Comparison of ENCODE assay signal across 25 cellular contexts in the genomic region with DNA sequence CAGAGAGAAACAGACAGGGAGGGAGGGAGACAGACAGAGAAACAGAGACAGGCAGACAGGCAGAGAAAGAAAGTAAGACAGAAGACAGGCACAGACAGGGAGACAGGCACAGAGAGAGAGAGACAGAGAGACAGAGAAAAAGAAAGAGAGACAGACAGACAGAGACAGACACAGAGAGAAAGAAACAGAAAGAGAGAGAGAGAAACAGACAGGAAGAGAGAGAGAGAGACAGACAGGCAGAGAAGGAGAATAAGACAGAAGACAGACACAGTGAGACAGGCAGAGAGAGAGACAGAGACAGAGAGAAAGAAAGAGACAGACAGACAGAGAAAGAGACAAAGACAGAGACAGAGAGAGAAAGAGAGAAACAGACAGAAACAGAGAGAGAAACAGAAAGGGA.
DNase-seq lines count a peak whose midpoint lies in the region; ATAC-seq and TF ChIP-seq lines count a peak whose summit lies in the region.
"Had no signal": no experiment of that assay in that cellular context is flagged by ENCODE, and none has a peak within 500 bp of the region (broad histone marks: within the 10 kb centered on the region; RNA-seq: fewer than 3 reads in every experiment).

No MANE protein-coding gene starts in this region.

- peak overlapping the region; percentile 57 for H3K4me2 ChIP-seq in DND-41 (ENCODE audit: insufficient read depth, low read length)
- no peak overlapping the region for H3K4me2 ChIP-seq in Karpas-422 (ENCODE audit: low read depth, low read length, poor library complexity, severe bottlenecking)
- H3K4me2 ChIP-seq: BLaER1 treated with 17β-estradiol and CSF1 and Interleukin-3, amounts not matched to agents 10 nM and 100 nM; GM23338 had no signal

- peaks cover 26% of the 10 kb centered on the region for H3K4me1 ChIP-seq in DND-41 (ENCODE audit: insufficient read depth, low read length)
- peaks cover 4% of the 10 kb centered on the region for H3K4me1 ChIP-seq in Karpas-422 (ENCODE audit: low read length)
- H3K4me1 ChIP-seq in foreskin keratinocyte: no peaks in the 10 kb centered on the region
- H3K4me1 ChIP-seq in prostate gland (replicated peaks): no peaks in the 10 kb centered on the region
- H3K4me1 ChIP-seq: BLaER1 treated with 17β-estradiol and CSF1 and Interleukin-3, amounts not matched to agents 10 nM and 100 nM had no signal

- no peak for TF ChIP-seq POLR2A in prostate gland (IDR thresholded peaks at IDR 0.05)

- no peaks in the 10 kb centered on the region for H3K9me2 ChIP-seq in Karpas-422 (replicated peaks; ENCODE audit: insufficient read depth, low read length)

- intact Hi-C loops in prostate gland (cut with DNase I): no loop called here

- peak; percentile 66 for ATAC-seq in DND-41 (ENCODE audit: insufficient read depth, low read depth)
- ATAC-seq in foreskin keratinocyte: peak; percentile 14
- ATAC-seq in HG03196 (IDR thresholded peaks at IDR 0.05; ENCODE audit: unreplicated experiment): no peak
- ATAC-seq in HG03378 (IDR thresholded peaks at IDR 0.05; ENCODE audit: unreplicated experiment): no peak
- ATAC-seq in GM21381 (IDR thresholded peaks at IDR 0.05; ENCODE audit: unreplicated experiment): no peak
- ATAC-seq: GM23338 had no signal

- no peaks in the 10 kb centered on the region for H3K9me3 ChIP-seq in DND-41 (ENCODE audit: insufficient read depth, low read length, severe bottlenecking)
- H3K9me3 ChIP-seq in Karpas-422 (ENCODE audit: low read length): peaks cover 10% of the 10 kb centered on the region
- no peaks in the 10 kb centered on the region for H3K9me3 ChIP-seq in SK-N-MC (ENCODE audit: low read depth, low read length)
- no peaks in the 10 kb centered on the region for H3K9me3 ChIP-seq in prostate gland
- H3K9me3 ChIP-seq: MG63 had no signal

- H3K79me2 ChIP-seq in DND-41 (ENCODE audit: insufficient read depth, low read length): no peaks in the 10 kb centered on the region
- no peaks in the 10 kb centered on the region for H3K79me2 ChIP-seq in Karpas-422 (ENCODE audit: low read length)

- H2AFZ ChIP-seq in DND-41 (ENCODE audit: low read depth, low read length) (peak overlapping the region; percentile 67), Karpas-422 (ENCODE audit: low read length) (no peak overlapping the region)
- H2AFZ ChIP-seq: GM23338 had no signal

- H3K9ac ChIP-seq in DND-41 (ENCODE audit: low read depth, low read length) (peak overlapping the region; percentile 4; the same call in 1 of the 2 replicates), Karpas-422 (ENCODE audit: low read length) (no peak overlapping the region), SK-N-MC (ENCODE audit: insufficient read length) (peak overlapping the region; percentile 42)
- H3K9ac ChIP-seq: BLaER1 treated with 17β-estradiol and CSF1 and Interleukin-3, amounts not matched to agents 10 nM and 100 nM had no signal

- H4K20me1 ChIP-seq in DND-41 (ENCODE audit: insufficient read depth, low read length) (no peaks in the 10 kb centered on the region), Karpas-422 (ENCODE audit: insufficient read depth, low read depth, low read length) (no peaks in the 10 kb centered on the region)
- H4K20me1 ChIP-seq: BLaER1 treated with 17β-estradiol and CSF1 and Interleukin-3, amounts not matched to agents 10 nM and 100 nM had no signal

- DNase-seq in DND-41 (no peak), Karpas-422 (no peak), SK-N-MC (ENCODE audit: low read depth, low spot score) (no peak), foreskin keratinocyte (no peak), prostate gland (ENCODE audit: low spot score) (no peak)
- DNase-seq: AML-193; CD4-positive, alpha-beta T cell; H9; HFFc6; MG63; NCI-H1048; NCI-H1417; NCI-H1694; NCI-H2029 treated with DMSO at 0.1 percent for 48 hours; NCI-H446 treated with DMSO at 0.1 percent for 48 hours; NCI-H526; NCI-H82; SHP77 had no signal

- no peak for TF ChIP-seq CTCF in DND-41 (IDR thresholded peaks at IDR 0.05; ENCODE audit: borderline replicate concordance, extremely low read depth, low read length, poor library complexity, severe bottlenecking)
- TF ChIP-seq CTCF in foreskin keratinocyte (conservative IDR thresholded peaks at IDR 0.05): no peak
- no peak for TF ChIP-seq CTCF in prostate gland (IDR thresholded peaks at IDR 0.05)

- H3K4me3 ChIP-seq in DND-41 (ENCODE audit: low read depth in 1 of 2, low read length in 2 of 2) (peak overlapping the region in 1 of 2 experiments; percentile 24; a peak in 2 of 4 replicates), Karpas-422 (ENCODE audit: low read length) (no peak overlapping the region), SK-N-MC (no peak overlapping the region), prostate gland (no peak overlapping the region)
- H3K4me3 ChIP-seq: BLaER1 treated with 17β-estradiol and CSF1 and Interleukin-3, amounts not matched to agents 10 nM and 100 nM; GM23338; MG63 had no signal

- H3K27ac ChIP-seq in DND-41 (ENCODE audit: low read length): no peak overlapping the region
- H3K27ac ChIP-seq in Karpas-422 (ENCODE audit: low read length): peak overlapping the region; percentile 66
- H3K27ac ChIP-seq in SK-N-MC: no peak overlapping the region
- no peak overlapping the region for H3K27ac ChIP-seq in foreskin keratinocyte
- no peak overlapping the region for H3K27ac ChIP-seq in prostate gland
- H3K27ac ChIP-seq: BLaER1 treated with 17β-estradiol and CSF1 and Interleukin-3, amounts not matched to agents 10 nM and 100 nM; HL-60; RWPE1 had no signal

- H3K36me3 ChIP-seq in DND-41 (ENCODE audit: insufficient read depth, low read length) (no peaks in the 10 kb centered on the region), Karpas-422 (ENCODE audit: insufficient read depth, low read length) (no peaks in the 10 kb centered on the region), SK-N-MC (ENCODE audit: insufficient read depth, low read length) (no peaks in the 10 kb centered on the region), prostate gland (no peaks in the 10 kb centered on the region)
- H3K36me3 ChIP-seq: BLaER1 treated with 17β-estradiol and CSF1 and Interleukin-3, amounts not matched to agents 10 nM and 100 nM; MG63 had no signal

- H3K27me3 ChIP-seq in DND-41 (ENCODE audit: insufficient read depth, low read length, poor library complexity) (no peaks in the 10 kb centered on the region), Karpas-422 (ENCODE audit: low read length) (no peaks in the 10 kb centered on the region), foreskin keratinocyte (no peaks in the 10 kb centered on the region), prostate gland (replicated peaks; ENCODE audit: insufficient read depth) (peaks cover 2% of the 10 kb centered on the region)
- H3K27me3 ChIP-seq: BLaER1 treated with 17β-estradiol and CSF1 and Interleukin-3, amounts not matched to agents 10 nM and 100 nM; MG63 had no signal

Comparison
In these comparisons a context has a peak if more than half of its experiments do, and no peak if none do; other contexts are left out.
1. ATAC-seq: peak in DND-41 (single experiment) and foreskin keratinocyte (single experiment); none in HG03196 (single experiment), HG03378 (single experiment) and GM21381 (single experiment).